ENCODE assay signal across 16 cellular contexts in genomic region chr7:148620749-148621372, GRCh38. TPM values are rescaled to one million over a fixed set of nuclear protein-coding genes. Genes with fewer than 3 reads are reported as not detected.
DNase-seq lines count a peak whose midpoint lies in the region; ATAC-seq and TF ChIP-seq lines count a peak whose summit lies in the region.
"Had no signal": no experiment of that assay in that cellular context is flagged by ENCODE, and none has a peak within 500 bp of the region (broad histone marks: within the 10 kb centered on the region; RNA-seq: fewer than 3 reads in every experiment).

No MANE protein-coding gene starts in this region.

- BruUV-seq in PC-9 (replicated peaks; lab: Mats Ljungman, UMichigan), result no TSS peak

- H3K4me1 ChIP-seq in PC-9 (replicated peaks; ENCODE audit: insufficient read depth) (peaks cover 11% of the 10 kb centered on the region), spleen (peaks cover 6 to 41% (median 26%) of the 10 kb centered on the region in 6 donors)

- peak overlapping the region; percentile 46 for H3K27ac Mint-ChIP-seq in activated naive CD8-positive, alpha-beta T cell treated with anti-CD3 and anti-CD28 coated beads, Interleukin-2, amount 50 U/mL, for 24 hours
- no peak overlapping the region for H3K27ac Mint-ChIP-seq in activated naive CD8-positive, alpha-beta T cell treated with anti-CD3 and anti-CD28 coated beads for 36 hours
- H3K27ac Mint-ChIP-seq in activated T-cell treated with anti-CD3 and anti-CD28 coated beads, Interleukin-2, amount 50 U/mL, for 24 hours, result no peak overlapping the region
- H3K27ac Mint-ChIP-seq: activated CD4-positive, alpha-beta memory T cell treated with anti-CD3 and anti-CD28 coated beads, Interleukin-2, amount 10 ng/mL, durations not matched to agents 7 days and 5 days had no signal

- peaks cover 37% of the 10 kb centered on the region for H3K27me3 Mint-ChIP-seq in activated naive CD8-positive, alpha-beta T cell treated with anti-CD3 and anti-CD28 coated beads, Interleukin-2, amount 50 U/mL, for 24 hours
- peaks cover 34% of the 10 kb centered on the region for H3K27me3 Mint-ChIP-seq in activated naive CD8-positive, alpha-beta T cell treated with anti-CD3 and anti-CD28 coated beads for 36 hours
- H3K27me3 Mint-ChIP-seq in activated T-cell treated with anti-CD3 and anti-CD28 coated beads, Interleukin-2, amount 50 U/mL, for 24 hours, result peaks cover 30% of the 10 kb centered on the region

- no peaks in the 10 kb centered on the region for H3K9me3 ChIP-seq in PC-9 (ENCODE audit: insufficient read depth, low read depth)
- H3K9me3 ChIP-seq in spleen, result peaks cover 0 to 23% (median 5%) of the 10 kb centered on the region in 8 donors
- H3K9me3 ChIP-seq: upper lobe of left lung had no signal

- no peak overlapping the region for H3K4me3 ChIP-seq in PC-9
- H3K4me3 ChIP-seq in epithelial cell of proximal tubule (ENCODE audit: low read depth, low read length), result no peak overlapping the region
- H3K4me3 ChIP-seq in spleen, result no peak overlapping the region
- H3K4me3 ChIP-seq: upper lobe of left lung had no signal

- intact Hi-C loops in PC-9 (cut with micrococcal nuclease; ENCODE audit: unreplicated experiment), result no loop called here
- intact Hi-C loops in spleen (cut with DNase I; ENCODE audit: low total_unique reads), result no loop called here

- no peak overlapping the region for H3K27ac ChIP-seq in PC-9
- H3K27ac ChIP-seq in spleen, result peak overlapping the region in 6 of 8 donors; percentile 27 to 47 (median 34)
- H3K27ac ChIP-seq: upper lobe of left lung had no signal

- 43 to 58% (median 48%) methylated on average over 6 of the region's 6 CpGs for WGBS in spleen, 5 donors

- peaks cover 6% of the 10 kb centered on the region for H3K36me3 Mint-ChIP-seq in activated naive CD8-positive, alpha-beta T cell treated with anti-CD3 and anti-CD28 coated beads, Interleukin-2, amount 50 U/mL, for 24 hours (ENCODE audit: low read depth)
- no peaks in the 10 kb centered on the region for H3K36me3 Mint-ChIP-seq in activated naive CD8-positive, alpha-beta T cell treated with anti-CD3 and anti-CD28 coated beads for 36 hours
- H3K36me3 Mint-ChIP-seq in activated T-cell treated with anti-CD3 and anti-CD28 coated beads, Interleukin-2, amount 50 U/mL, for 24 hours (ENCODE audit: low read depth), result no peaks in the 10 kb centered on the region
- H3K36me3 Mint-ChIP-seq: brain had no signal

- H3F3A ChIP-seq in PC-9 (ENCODE audit: insufficient read depth, low read depth), result no peaks in the 10 kb centered on the region

- H3K9me2 ChIP-seq in PC-9 (ENCODE audit: insufficient read depth), result no peaks in the 10 kb centered on the region

- POLR2A ChIA-PET in PC-9 (lab: Charles Lee; ENCODE audit: unreplicated experiment), result interaction anchor here (0.6 kb wide), 1 partner anchor 159 kb away, joined by 3 read pairs; no protein-coding TSS in a partner anchor

- TF ChIP-seq POLR2A in spleen (IDR thresholded peaks at IDR 0.05), result no peak

- H3K4me3 Mint-ChIP-seq in activated naive CD8-positive, alpha-beta T cell treated with anti-CD3 and anti-CD28 coated beads, Interleukin-2, amount 50 U/mL, for 24 hours, result no peak overlapping the region
- no peak overlapping the region for H3K4me3 Mint-ChIP-seq in activated naive CD8-positive, alpha-beta T cell treated with anti-CD3 and anti-CD28 coated beads for 36 hours
- no peak overlapping the region for H3K4me3 Mint-ChIP-seq in activated T-cell treated with anti-CD3 and anti-CD28 coated beads, Interleukin-2, amount 50 U/mL, for 24 hours
- H3K4me3 Mint-ChIP-seq: activated CD4-positive, alpha-beta memory T cell treated with anti-CD3 and anti-CD28 coated beads, Interleukin-2, amount 10 ng/mL, durations not matched to agents 7 days and 5 days had no signal

- H3K4me2 ChIP-seq in PC-9, result peak overlapping the region; percentile 35

- H3K9me3 Mint-ChIP-seq in activated naive CD8-positive, alpha-beta T cell treated with anti-CD3 and anti-CD28 coated beads, Interleukin-2, amount 50 U/mL, for 24 hours, result peaks cover 12% of the 10 kb centered on the region
- peaks cover 8% of the 10 kb centered on the region for H3K9me3 Mint-ChIP-seq in activated naive CD8-positive, alpha-beta T cell treated with anti-CD3 and anti-CD28 coated beads for 36 hours
- peaks cover 9% of the 10 kb centered on the region for H3K9me3 Mint-ChIP-seq in activated T-cell treated with anti-CD3 and anti-CD28 coated beads, Interleukin-2, amount 50 U/mL, for 24 hours

- peaks cover 8% of the 10 kb centered on the region; the same call in 1 of the 2 replicates for H3K27me3 ChIP-seq in PC-9 (ENCODE audit: insufficient read depth, low read depth)
- H3K27me3 ChIP-seq in spleen (replicated peaks in 1 of 7), result peaks cover 0 to 21% (median 0%) of the 10 kb centered on the region in 7 donors
- H3K27me3 ChIP-seq: upper lobe of left lung had no signal

- no peak overlapping the region for H2AFZ ChIP-seq in PC-9

- H3K79me2 ChIP-seq in PC-9 (ENCODE audit: low read depth), result no peaks in the 10 kb centered on the region

- no peaks in the 10 kb centered on the region for H4K20me1 ChIP-seq in PC-9 (ENCODE audit: insufficient read depth)

- CTCF ChIA-PET in PC-9 (lab: Charles Lee), result no interaction called here

- no peaks in the 10 kb centered on the region for H3K36me3 ChIP-seq in PC-9 (ENCODE audit: low read depth)
- H3K36me3 ChIP-seq in spleen, result no peaks in the 10 kb centered on the region
- H3K36me3 ChIP-seq: upper lobe of left lung had no signal

- H3K4me1 Mint-ChIP-seq in activated naive CD8-positive, alpha-beta T cell treated with anti-CD3 and anti-CD28 coated beads, Interleukin-2, amount 50 U/mL, for 24 hours, result peaks cover 22% of the 10 kb centered on the region
- peaks cover 14% of the 10 kb centered on the region for H3K4me1 Mint-ChIP-seq in activated naive CD8-positive, alpha-beta T cell treated with anti-CD3 and anti-CD28 coated beads for 36 hours
- peaks cover 25% of the 10 kb centered on the region for H3K4me1 Mint-ChIP-seq in activated T-cell treated with anti-CD3 and anti-CD28 coated beads, Interleukin-2, amount 50 U/mL, for 24 hours (ENCODE audit: low read depth)

- peak; percentile 79 for ATAC-seq in activated naive CD8-positive, alpha-beta T cell treated with anti-CD3 and anti-CD28 coated beads, Interleukin-2, amount 50 U/mL, for 24 hours
- ATAC-seq: Right ventricle myocardium inferior had no signal

- DNase-seq in activated naive CD8-positive, alpha-beta T cell treated with anti-CD3 and anti-CD28 coated beads, Interleukin-2, amount 50 U/mL, for 24 hours, result peak; percentile 12
- no peak for DNase-seq in activated naive CD8-positive, alpha-beta T cell treated with anti-CD3 and anti-CD28 coated beads for 36 hours
- DNase-seq in PC-9 (peak; percentile 44 to 60), epithelial cell of proximal tubule (ENCODE audit: low read depth) (peak; percentile 18), spleen (no peak), SKM-1 treated with dmso at 0.1 percent for 144 hours (lab: John Stamatoyannopoulos, UW; ENCODE audit: unreplicated experiment) (no peak), NCI-H1092 (lab: John Stamatoyannopoulos, UW) (no peak)
- no peak for DNase-seq in activated T-cell treated with anti-CD3 and anti-CD28 coated beads, Interleukin-2, amount 50 U/mL, for 24 hours
- DNase-seq: activated CD4-positive, alpha-beta memory T cell treated with anti-CD3 and anti-CD28 coated beads, Interleukin-2, amount 10 ng/mL, durations not matched to agents 7 days and 5 days; NCI-H1436; NCI-H510A; T1000; upper lobe of left lung had no signal

- no peak for TF ChIP-seq CTCF in PC-9 (conservative IDR thresholded peaks at IDR 0.05)
- no peak for TF ChIP-seq CTCF in epithelial cell of proximal tubule (conservative IDR thresholded peaks at IDR 0.05; ENCODE audit: low read depth, low read length)
- TF ChIP-seq CTCF in spleen (IDR thresholded peaks at IDR 0.05 in 8 of 11, conservative IDR thresholded peaks at IDR 0.05 in 3 of 11), result no peak

RNA-seq across cellular contexts. Expression of gene C7orf33, which starts 30.3 kb away (rescaled TPM):
- not detected for total RNA-seq in activated naive CD8-positive, alpha-beta T cell treated with anti-CD3 and anti-CD28 coated beads for 36 hours
- total RNA-seq in PC-9 (2021), result not detected in 2 replicates
- not detected in 2 replicates for total RNA-seq in epithelial cell of proximal tubule
- total RNA-seq in spleen, result not detected
- not detected for polyA plus RNA-seq in spleen
- total RNA-seq: activated CD4-positive, alpha-beta memory T cell treated with anti-CD3 and anti-CD28 coated beads, Interleukin-2, amount 10 ng/mL, durations not matched to agents 7 days and 5 days; posterior vena cava; Right ventricle myocardium inferior; upper lobe of left lung had no signal

Comparison
In these comparisons a context has a peak if more than half of its experiments do, and no peak if none do; other contexts are left out.
1. DNase-seq: peak in activated naive CD8-positive, alpha-beta T cell treated with anti-CD3 and anti-CD28 coated beads, Interleukin-2, amount 50 U/mL, for 24 hours (single experiment), PC-9 (2 of 2) and epithelial cell of proximal tubule (single experiment); none in activated naive CD8-positive, alpha-beta T cell treated with anti-CD3 and anti-CD28 coated beads for 36 hours (single experiment), spleen (single experiment), activated T-cell treated with anti-CD3 and anti-CD28 coated beads, Interleukin-2, amount 50 U/mL, for 24 hours (single experiment), SKM-1 treated with dmso at 0.1 percent for 144 hours (single experiment) and NCI-H1092 (single experiment).